17 cellular contexts compared by ENCODE assay signal in genomic region chr19:1135454-1135853, GRCh38. TPM values are rescaled to one million over a fixed set of nuclear protein-coding genes. Genes with fewer than 3 reads are reported as not detected.
DNase-seq lines count a peak whose midpoint lies in the region; ATAC-seq and TF ChIP-seq lines count a peak whose summit lies in the region.
"Had no signal": no experiment of that assay in that cellular context is flagged by ENCODE, and none has a peak within 500 bp of the region (broad histone marks: within the 10 kb centered on the region; RNA-seq: fewer than 3 reads in every experiment).

No MANE protein-coding gene starts in this region.

- H2BK120ac ChIP-seq in neuronal stem cell (ENCODE audit: low read depth, low read length): no peak overlapping the region

- DNase-seq in activated naive CD4-positive, alpha-beta T cell treated with anti-CD3 and anti-CD28 coated beads for 36 hours: no peak
- no peak for DNase-seq in activated naive CD4-positive, alpha-beta T cell treated with Interleukin-2 at 50 U/mL for 16 hours
- DNase-seq in neuronal stem cell (ENCODE audit: low spot score): no peak
- DNase-seq in upper lobe of right lung: no peak
- no peak for DNase-seq in inferior parietal cortex (ENCODE audit: extremely low spot score)
- DNase-seq in KG1 (lab: John Stamatoyannopoulos, UW): no peak
- DNase-seq: EL, foreskin fibroblast, HFFc6, hypothalamus, MM.1S, NCI-H1694, NCI-H2227 treated with DMSO at 0.1 percent for 48 hours, ovary had no signal

- peaks cover 23% of the 10 kb centered on the region for H3K36me3 Mint-ChIP-seq in activated naive CD4-positive, alpha-beta T cell treated with anti-CD3 and anti-CD28 coated beads for 36 hours (ENCODE audit: low read depth)

- H3K14ac ChIP-seq in neuronal stem cell (ENCODE audit: low read length): no peak overlapping the region

- no peak overlapping the region for H2BK5ac ChIP-seq in neuronal stem cell (ENCODE audit: low read length)

- H3K9me3 ChIP-seq in duodenal mucosa (ENCODE audit: control insufficient read depth in 1 of 2, low read length in 2 of 2) (no peaks in the 10 kb centered on the region), neuronal stem cell (replicated peaks in 1 of 2; ENCODE audit: control insufficient read depth in 2 of 2, insufficient read depth in 1 of 2, low read depth in 1 of 2, low read length in 2 of 2) (no peaks in the 10 kb centered on the region), upper lobe of right lung (no peaks in the 10 kb centered on the region)
- H3K9me3 ChIP-seq: ovary had no signal

- no peaks in the 10 kb centered on the region for H3K27me3 Mint-ChIP-seq in activated naive CD4-positive, alpha-beta T cell treated with anti-CD3 and anti-CD28 coated beads for 36 hours (ENCODE audit: low read depth)

- no peak overlapping the region for H4K8ac ChIP-seq in neuronal stem cell (ENCODE audit: low read depth, low read length)

- H3K4me2 ChIP-seq in neuronal stem cell (ENCODE audit: insufficient read depth, low read length, poor library complexity, severe bottlenecking): no peak overlapping the region

- intact Hi-C loops in activated naive CD4-positive, alpha-beta T cell treated with anti-CD3 and anti-CD28 coated beads for 36 hours (cut with micrococcal nuclease): no loop called here
- intact Hi-C loops in upper lobe of right lung (cut with DNase I): no loop called here

- H2BK12ac ChIP-seq in neuronal stem cell (ENCODE audit: low read length): no peak overlapping the region

- H3K18ac ChIP-seq in neuronal stem cell (ENCODE audit: low read length): no peak overlapping the region

- H3K9me3 Mint-ChIP-seq in activated naive CD4-positive, alpha-beta T cell treated with anti-CD3 and anti-CD28 coated beads for 36 hours: peaks cover 2% of the 10 kb centered on the region
- H3K9me3 Mint-ChIP-seq: activated T-helper 2 cell treated with anti-CD3 and anti-CD28 coated beads, Interferon-gamma antibody, Interleukin-2, Interleukin-4, amounts not matched to agents 10 μg/mL and 5 μg/mL and 100 μg/mL, durations not matched to agents 14 hours and 24 hours and 36 hours; HFFc6 had no signal

- peak overlapping the region in 1 of 2 donors; percentile 9 for H3K9ac ChIP-seq in duodenal mucosa (ENCODE audit: low read depth in 1 of 2, low read length in 2 of 2)
- peak overlapping the region; percentile 44 for H3K9ac ChIP-seq in neuronal stem cell (ENCODE audit: low read depth, low read length, poor library complexity)

- H3K23ac ChIP-seq in neuronal stem cell (ENCODE audit: low read depth, low read length, poor library complexity): no peak overlapping the region

- H3K27me3 ChIP-seq in duodenal mucosa (ENCODE audit: control insufficient read depth in 1 of 2, insufficient read depth in 2 of 2, low read length in 2 of 2): no peaks in the 10 kb centered on the region
- no peaks in the 10 kb centered on the region for H3K27me3 ChIP-seq in neuronal stem cell (ENCODE audit: control insufficient read depth in 3 of 3, insufficient read depth in 3 of 3, low read depth in 1 of 3, low read length in 3 of 3)
- no peaks in the 10 kb centered on the region for H3K27me3 ChIP-seq in upper lobe of right lung
- H3K27me3 ChIP-seq: ovary had no signal

- no peak overlapping the region for H2AFZ ChIP-seq in neuronal stem cell (ENCODE audit: low read length)

- WGBS in neuronal stem cell (ENCODE audit: extremely low coverage in 2 of 2, insufficient read length in 2 of 2, insufficient replicate concordance in 1 of 2), 2 donors: no CpG with 5 or more reads among the region's 17 CpGs

- peaks cover 7% of the 10 kb centered on the region for H3K79me1 ChIP-seq in neuronal stem cell (ENCODE audit: low read depth, low read length)

- H3K36me3 ChIP-seq in duodenal mucosa (ENCODE audit: control insufficient read depth in 1 of 2, insufficient read depth in 2 of 2, low read length in 2 of 2) (peaks cover 0 to 6% of the 10 kb centered on the region in 2 donors), neuronal stem cell (replicated peaks in 1 of 2; ENCODE audit: control insufficient read depth in 2 of 2, insufficient read depth in 2 of 2, low read length in 2 of 2) (peaks cover 0 to 8% of the 10 kb centered on the region in 2 donors), upper lobe of right lung (peaks cover 7% of the 10 kb centered on the region)
- H3K36me3 ChIP-seq: ovary had no signal

- no peak for ATAC-seq in upper lobe of right lung
- ATAC-seq in GM18867 (IDR thresholded peaks at IDR 0.05; ENCODE audit: unreplicated experiment): no peak

- H3K4me3 ChIP-seq in duodenal mucosa (ENCODE audit: low read depth in 1 of 2, low read length in 2 of 2): no peak overlapping the region
- H3K4me3 ChIP-seq in neuronal stem cell (ENCODE audit: low read length in 2 of 2): no peak overlapping the region
- no peak overlapping the region for H3K4me3 ChIP-seq in upper lobe of right lung
- H3K4me3 ChIP-seq: ovary had no signal

- CTCF ChIA-PET in activated naive CD4-positive, alpha-beta T cell treated with anti-CD3 and anti-CD28 coated beads for 36 hours (lab: Charles Lee): no interaction called here

- no peak overlapping the region for H3K4ac ChIP-seq in neuronal stem cell (ENCODE audit: low read length)

- no peak overlapping the region for H3K4me3 Mint-ChIP-seq in activated naive CD4-positive, alpha-beta T cell treated with anti-CD3 and anti-CD28 coated beads for 36 hours
- H3K4me3 Mint-ChIP-seq: HFFc6 had no signal

- H3K27ac Mint-ChIP-seq in activated naive CD4-positive, alpha-beta T cell treated with anti-CD3 and anti-CD28 coated beads for 36 hours: peak overlapping the region; percentile 46
- H3K27ac Mint-ChIP-seq: activated T-helper 2 cell treated with anti-CD3 and anti-CD28 coated beads, Interferon-gamma antibody, Interleukin-2, Interleukin-4, amounts not matched to agents 10 μg/mL and 5 μg/mL and 100 μg/mL, durations not matched to agents 14 hours and 24 hours and 36 hours; HFFc6 had no signal

- H2AK5ac ChIP-seq in neuronal stem cell (ENCODE audit: low read depth, low read length): peak overlapping the region; percentile 63

- peaks cover 39 to 52% of the 10 kb centered on the region in 2 donors for H3K4me1 ChIP-seq in duodenal mucosa (ENCODE audit: control insufficient read depth in 1 of 2, insufficient read depth in 2 of 2, low read length in 2 of 2)
- H3K4me1 ChIP-seq in neuronal stem cell (ENCODE audit: control insufficient read depth in 2 of 2, insufficient read depth in 1 of 2, low read depth in 1 of 2, low read length in 2 of 2): peaks cover 13 to 19% of the 10 kb centered on the region in 2 donors
- peaks cover 33% of the 10 kb centered on the region for H3K4me1 ChIP-seq in upper lobe of right lung

- H3K4me1 Mint-ChIP-seq in activated naive CD4-positive, alpha-beta T cell treated with anti-CD3 and anti-CD28 coated beads for 36 hours (ENCODE audit: low read depth): peaks cover 29% of the 10 kb centered on the region

- peak overlapping the region; percentile 65 for H3K27ac ChIP-seq in duodenal mucosa (ENCODE audit: low read depth, low read length)
- no peak overlapping the region for H3K27ac ChIP-seq in neuronal stem cell (replicated peaks; ENCODE audit: low read length)
- peak overlapping the region; percentile 53 for H3K27ac ChIP-seq in upper lobe of right lung

- no peak overlapping the region for H2BK15ac ChIP-seq in neuronal stem cell (ENCODE audit: low read length)

- no peak for TF ChIP-seq CTCF in upper lobe of right lung (IDR thresholded peaks at IDR 0.05)

- no peak overlapping the region for H4K91ac ChIP-seq in neuronal stem cell (ENCODE audit: low read depth, low read length, poor library complexity)

RNA-seq across cellular contexts. Expression of gene GPX4, which starts 31.7 kb away (rescaled TPM):
- 100 to 1,000 TPM; 244 to 253 TPM for total RNA-seq in activated naive CD4-positive, alpha-beta T cell treated with anti-CD3 and anti-CD28 coated beads for 36 hours
- 755 TPM for polyA plus RNA-seq in neuronal stem cell (2013, experiment 1 of 2)
- 706 TPM for polyA plus RNA-seq in neuronal stem cell (2013, experiment 2 of 2)
- 387 TPM for total RNA-seq in upper lobe of right lung

RNA-seq across cellular contexts. Expression of gene SBNO2, which starts 38.6 kb away (rescaled TPM):
- total RNA-seq in activated naive CD4-positive, alpha-beta T cell treated with anti-CD3 and anti-CD28 coated beads for 36 hours: 100 to 1,000 TPM; 112 to 117 TPM
- 13.3 TPM for polyA plus RNA-seq in neuronal stem cell (2013, experiment 1 of 2)
- polyA plus RNA-seq in neuronal stem cell (2013, experiment 2 of 2): 13.9 TPM
- 125 TPM for total RNA-seq in upper lobe of right lung

RNA-seq across cellular contexts. Expression of gene POLR2E, which starts 40.3 kb away (rescaled TPM):
- total RNA-seq in activated naive CD4-positive, alpha-beta T cell treated with anti-CD3 and anti-CD28 coated beads for 36 hours: 100 to 1,000 TPM; 238 to 258 TPM
- polyA plus RNA-seq in neuronal stem cell (2013, experiment 1 of 2): 201 TPM
- polyA plus RNA-seq in neuronal stem cell (2013, experiment 2 of 2): 197 TPM
- 155 TPM for total RNA-seq in upper lobe of right lung
